1 cellular context compared by ENCODE assay signal in the genomic region with DNA sequence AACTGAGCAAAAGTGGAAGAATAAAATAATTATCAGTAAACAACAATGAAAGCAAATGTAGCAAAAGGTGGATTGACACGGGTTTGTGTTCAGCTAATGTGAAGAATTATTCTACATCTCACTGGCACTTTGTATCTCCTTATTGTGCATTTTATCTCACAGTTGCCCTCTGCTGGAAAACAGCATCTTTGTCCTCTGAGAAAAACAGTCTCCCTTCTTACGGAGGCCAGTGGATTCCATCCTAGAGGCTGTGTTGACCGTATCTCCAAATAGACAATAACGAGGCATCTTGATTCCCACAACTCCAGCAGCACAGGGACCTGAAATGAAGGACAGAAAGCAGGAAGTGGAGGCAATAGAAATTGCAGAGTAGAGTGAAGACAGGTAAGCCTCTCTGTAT.
TF ChIP-seq lines count a peak whose summit lies in the region.

No MANE protein-coding gene starts in this region.

TF ChIP-seq in GM23338, 12 proteins besides CTCF, POLR2A, EP300 and RAD21 (continued from another document):
- TF ChIP-seq, protein P1, sequence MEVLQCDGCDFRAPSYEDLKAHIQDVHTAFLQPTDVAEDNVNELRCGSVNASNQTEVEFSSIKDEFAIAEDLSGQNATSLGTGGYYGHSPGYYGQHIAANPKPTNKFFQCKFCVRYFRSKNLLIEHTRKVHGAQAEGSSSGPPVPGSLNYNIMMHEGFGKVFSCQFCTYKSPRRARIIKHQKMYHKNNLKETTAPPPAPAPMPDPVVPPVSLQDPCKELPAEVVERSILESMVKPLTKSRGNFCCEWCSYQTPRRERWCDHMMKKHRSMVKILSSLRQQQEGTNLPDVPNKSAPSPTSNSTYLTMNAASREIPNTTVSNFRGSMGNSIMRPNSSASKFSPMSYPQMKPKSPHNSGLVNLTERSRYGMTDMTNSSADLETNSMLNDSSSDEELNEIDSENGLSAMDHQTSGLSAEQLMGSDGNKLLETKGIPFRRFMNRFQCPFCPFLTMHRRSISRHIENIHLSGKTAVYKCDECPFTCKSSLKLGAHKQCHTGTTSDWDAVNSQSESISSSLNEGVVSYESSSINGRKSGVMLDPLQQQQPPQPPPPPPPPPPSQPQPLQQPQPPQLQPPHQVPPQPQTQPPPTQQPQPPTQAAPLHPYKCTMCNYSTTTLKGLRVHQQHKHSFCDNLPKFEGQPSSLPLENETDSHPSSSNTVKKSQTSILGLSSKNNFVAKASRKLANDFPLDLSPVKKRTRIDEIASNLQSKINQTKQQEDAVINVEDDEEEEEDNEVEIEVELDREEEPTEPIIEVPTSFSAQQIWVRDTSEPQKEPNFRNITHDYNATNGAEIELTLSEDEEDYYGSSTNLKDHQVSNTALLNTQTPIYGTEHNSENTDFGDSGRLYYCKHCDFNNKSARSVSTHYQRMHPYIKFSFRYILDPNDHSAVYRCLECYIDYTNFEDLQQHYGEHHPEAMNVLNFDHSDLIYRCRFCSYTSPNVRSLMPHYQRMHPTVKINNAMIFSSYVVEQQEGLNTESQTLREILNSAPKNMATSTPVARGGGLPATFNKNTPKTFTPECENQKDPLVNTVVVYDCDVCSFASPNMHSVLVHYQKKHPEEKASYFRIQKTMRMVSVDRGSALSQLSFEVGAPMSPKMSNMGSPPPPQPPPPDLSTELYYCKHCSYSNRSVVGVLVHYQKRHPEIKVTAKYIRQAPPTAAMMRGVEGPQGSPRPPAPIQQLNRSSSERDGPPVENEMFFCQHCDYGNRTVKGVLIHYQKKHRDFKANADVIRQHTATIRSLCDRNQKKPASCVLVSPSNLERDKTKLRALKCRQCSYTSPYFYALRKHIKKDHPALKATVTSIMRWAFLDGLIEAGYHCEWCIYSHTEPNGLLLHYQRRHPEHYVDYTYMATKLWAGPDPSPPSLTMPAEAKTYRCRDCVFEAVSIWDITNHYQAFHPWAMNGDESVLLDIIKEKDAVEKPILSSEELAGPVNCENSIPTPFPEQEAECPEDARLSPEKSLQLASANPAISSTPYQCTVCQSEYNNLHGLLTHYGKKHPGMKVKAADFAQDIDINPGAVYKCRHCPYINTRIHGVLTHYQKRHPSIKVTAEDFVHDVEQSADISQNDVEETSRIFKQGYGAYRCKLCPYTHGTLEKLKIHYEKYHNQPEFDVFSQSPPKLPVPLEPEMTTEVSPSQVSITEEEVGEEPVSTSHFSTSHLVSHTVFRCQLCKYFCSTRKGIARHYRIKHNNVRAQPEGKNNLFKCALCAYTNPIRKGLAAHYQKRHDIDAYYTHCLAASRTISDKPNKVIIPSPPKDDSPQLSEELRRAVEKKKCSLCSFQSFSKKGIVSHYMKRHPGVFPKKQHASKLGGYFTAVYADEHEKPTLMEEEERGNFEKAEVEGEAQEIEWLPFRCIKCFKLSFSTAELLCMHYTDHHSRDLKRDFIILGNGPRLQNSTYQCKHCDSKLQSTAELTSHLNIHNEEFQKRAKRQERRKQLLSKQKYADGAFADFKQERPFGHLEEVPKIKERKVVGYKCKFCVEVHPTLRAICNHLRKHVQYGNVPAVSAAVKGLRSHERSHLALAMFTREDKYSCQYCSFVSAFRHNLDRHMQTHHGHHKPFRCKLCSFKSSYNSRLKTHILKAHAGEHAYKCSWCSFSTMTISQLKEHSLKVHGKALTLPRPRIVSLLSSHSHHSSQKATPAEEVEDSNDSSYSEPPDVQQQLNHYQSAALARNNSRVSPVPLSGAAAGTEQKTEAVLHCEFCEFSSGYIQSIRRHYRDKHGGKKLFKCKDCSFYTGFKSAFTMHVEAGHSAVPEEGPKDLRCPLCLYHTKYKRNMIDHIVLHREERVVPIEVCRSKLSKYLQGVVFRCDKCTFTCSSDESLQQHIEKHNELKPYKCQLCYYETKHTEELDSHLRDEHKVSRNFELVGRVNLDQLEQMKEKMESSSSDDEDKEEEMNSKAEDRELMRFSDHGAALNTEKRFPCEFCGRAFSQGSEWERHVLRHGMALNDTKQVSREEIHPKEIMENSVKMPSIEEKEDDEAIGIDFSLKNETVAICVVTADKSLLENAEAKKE (CRISPR knock-in tag; IDR thresholded peaks at IDR 0.05) = no peak
